In genomic region chr12:104050436-104050835, GRCh38 we compare ENCODE assay signal across 11 cellular contexts. TPM values are rescaled to one million over a fixed set of nuclear protein-coding genes. Genes with fewer than 3 reads are reported as not detected.
DNase-seq lines count a peak whose midpoint lies in the region; ATAC-seq, FAIRE-seq and TF ChIP-seq lines count a peak whose summit lies in the region.
"Had no signal": no experiment of that assay in that cellular context is flagged by ENCODE, and none has a peak within 500 bp of the region (broad histone marks: within the 10 kb centered on the region; RNA-seq: fewer than 3 reads in every experiment).

No MANE protein-coding gene starts in this region.

- TF ChIP-seq EP300 in K562 (IDR thresholded peaks at IDR 0.05; ENCODE audit: low read length) (no peak), stomach (IDR thresholded peaks at IDR 0.05) (no peak)

- no peak for TF ChIP-seq RAD21 in K562 (CRISPR knock-in tag; conservative IDR thresholded peaks at IDR 0.05 in 1 of 2, IDR thresholded peaks at IDR 0.05 in 1 of 2)

- POLR2A ChIA-PET in K562 (lab: Yijun Ruan, JAX) = interaction anchor here (1.0 to 1.1 kb wide), 2 partner anchors 16 to 122 kb away, joined by 3 read pairs; no protein-coding TSS in a partner anchor

- intact Hi-C loops in K562 (cut with micrococcal nuclease) (loop anchor here (10.0 kb wide), 1 partner anchor 304 kb away; no protein-coding TSS in a partner anchor), stomach (cut with DNase I; ENCODE audit: low total_unique reads) (no loop called here)

- no peak for FAIRE-seq in K562 (lab: Jason Lieb, UNC)

- DNase-seq in HAP-1 (ENCODE audit: low spot score in 2 of 2) = no peak
- no peak for DNase-seq in K562 (ENCODE audit: extremely low read depth in 1 of 4, low spot score in 3 of 4)
- DNase-seq in stomach = no peak
- no peak for DNase-seq in cerebellar nuclear complex (lab: John Stamatoyannopoulos, UW)
- DNase-seq in C1 segment of cervical spinal cord (lab: John Stamatoyannopoulos, UW) = no peak
- no peak for DNase-seq in stimulated activated CD4-positive, alpha-beta T cell treated with anti-CD3 and anti-CD28 coated beads, Interleukin-4, amount 100 ng/mL, for 24 hours
- no peak for DNase-seq in GM20000 (ENCODE audit: low spot score)
- DNase-seq: NCI-H2029, T-cell had no signal

- ATAC-seq in K562 = peak; percentile 48; the same call in 2 of the 3 replicates

- no peaks in the 10 kb centered on the region for H3K79me2 ChIP-seq in K562 (ENCODE audit: control insufficient read depth, insufficient read depth, low read length)

- H3K4me2 ChIP-seq in K562 (ENCODE audit: insufficient read depth, low read length) = no peak overlapping the region

- no peaks in the 10 kb centered on the region for H4K20me1 ChIP-seq in K562 (replicated peaks; ENCODE audit: control insufficient read depth, insufficient read depth, low read length)

- TF ChIP-seq POLR2A in K562 (conservative IDR thresholded peaks at IDR 0.05) = no peak
- TF ChIP-seq POLR2A in stomach (IDR thresholded peaks at IDR 0.05) = no peak

- H3K27ac ChIP-seq in K562 (ENCODE audit: extremely low read depth, low read depth, low read length) (no peak overlapping the region), iPS-20b (ENCODE audit: low read length) (no peak overlapping the region), stomach (peak overlapping the region in 4 of 5 donors; percentile 6 to 78 (median 70))
- H3K27ac ChIP-seq: neutrophil had no signal

- H3K36me3 ChIP-seq in HAP-1 (replicated peaks) = no peaks in the 10 kb centered on the region
- H3K36me3 ChIP-seq in K562 (ENCODE audit: control insufficient read depth, insufficient read depth, low read length) = no peaks in the 10 kb centered on the region
- H3K36me3 ChIP-seq in iPS-20b (ENCODE audit: insufficient read depth, low read depth, low read length) = no peaks in the 10 kb centered on the region
- H3K36me3 ChIP-seq in stomach = no peaks in the 10 kb centered on the region
- H3K36me3 ChIP-seq: neutrophil had no signal

- TF ChIP-seq CTCF in K562 (IDR thresholded peaks at IDR 0.05 in 2 of 3, conservative IDR thresholded peaks at IDR 0.05 in 1 of 3; ENCODE audit: insufficient read depth in 2 of 3, low read depth in 1 of 3, low read length in 3 of 3) (no peak), stomach (IDR thresholded peaks at IDR 0.05) (no peak), GM20000 (IDR thresholded peaks at IDR 0.05; ENCODE audit: extremely low read depth, missing control alignments) (no peak)

- H3K4me3 ChIP-seq in HAP-1 (peak overlapping the region; percentile 17; the same call in 1 of the 2 replicates), K562 (no peak overlapping the region), iPS-20b (ENCODE audit: low read length) (peak overlapping the region; percentile 77), stomach (peak overlapping the region; percentile 39 to 49 (median 48))

- H3K9me1 ChIP-seq in K562 (ENCODE audit: control insufficient read depth, insufficient read depth, low read length) = no peaks in the 10 kb centered on the region

- H3K9ac ChIP-seq in K562 (ENCODE audit: insufficient read depth in 1 of 2, low read depth in 2 of 2, low read length in 2 of 2) (no peak overlapping the region), iPS-20b (ENCODE audit: low read depth, low read length) (peak overlapping the region; percentile 73; the same call in 1 of the 2 replicates)

- H3K9me3 ChIP-seq in HAP-1 (no peaks in the 10 kb centered on the region), K562 (replicated peaks; ENCODE audit: control insufficient read depth, insufficient read depth, low read depth, low read length) (no peaks in the 10 kb centered on the region), iPS-20b (ENCODE audit: insufficient read depth, low read depth, low read length) (no peaks in the 10 kb centered on the region), stomach (no peaks in the 10 kb centered on the region)
- H3K9me3 ChIP-seq: neutrophil had no signal

- H3K27me3 ChIP-seq in HAP-1 (ENCODE audit: low read depth) (peaks cover 3% of the 10 kb centered on the region), K562 (ENCODE audit: control insufficient read depth in 2 of 2, insufficient read depth in 2 of 2, low read length in 2 of 2) (peaks cover 20 to 22% of the 10 kb centered on the region in 2 experiments), iPS-20b (ENCODE audit: insufficient read depth, low read length) (peaks cover 30% of the 10 kb centered on the region), stomach (peaks cover 0 to 17% (median 0%) of the 10 kb centered on the region in 3 donors)

- 4% methylated on average over 3 of the region's 3 CpGs for WGBS in K562 (ENCODE audit: insufficient coverage, low coverage, missing lambda C conversion rate)
- 27 to 56% (median 34%) methylated on average over 3 of the region's 3 CpGs for WGBS in stomach, 5 donors

- in situ Hi-C loops in HAP-1 (cut with MboI; ENCODE audit: low sequenced_read_pairs) = no loop called here
- in situ Hi-C loops in K562 (cut with MboI) = no loop called here

- no peak overlapping the region for H2AFZ ChIP-seq in K562 (ENCODE audit: low read depth, low read length)

- CTCF ChIA-PET in K562 (lab: Yijun Ruan, JAX; ENCODE audit: low intra/inter-chr PET ratio) = no interaction called here

- peaks cover 10% of the 10 kb centered on the region for H3K4me1 ChIP-seq in HAP-1
- peaks cover 6% of the 10 kb centered on the region in 2 experiments; a peak in 3 of 5 replicates for H3K4me1 ChIP-seq in K562 (replicated peaks in 1 of 2; ENCODE audit: control insufficient read depth in 2 of 2, insufficient read depth in 2 of 2, low read length in 2 of 2)
- H3K4me1 ChIP-seq in iPS-20b (ENCODE audit: insufficient read depth, low read length) = peaks cover 18% of the 10 kb centered on the region
- H3K4me1 ChIP-seq in stomach = peaks cover 6 to 44% (median 22%) of the 10 kb centered on the region in 4 donors

- BruUV-seq in K562 (replicated peaks; lab: Mats Ljungman, UMichigan) = no TSS peak

TF ChIP-seq in K562, 482 proteins besides CTCF, POLR2A, EP300 and RAD21 (continues in another document):
- TF ChIP-seq MAZ (CRISPR knock-in tag; conservative IDR thresholded peaks at IDR 0.05 in 1 of 2, IDR thresholded peaks at IDR 0.05 in 1 of 2) (no peak), ZNF197 (CRISPR knock-in tag; IDR thresholded peaks at IDR 0.05; ENCODE audit: low read depth) (no peak), ZNF124 (CRISPR knock-in tag; IDR thresholded peaks at IDR 0.05) (no peak), ESRRB (CRISPR knock-in tag; IDR thresholded peaks at IDR 0.05; ENCODE audit: borderline replicate concordance) (no peak), PML (IDR thresholded peaks at IDR 0.05; ENCODE audit: low read length) (no peak), TFAM (CRISPR knock-in tag; conservative IDR thresholded peaks at IDR 0.05) (no peak), HOXB6 (CRISPR knock-in tag; IDR thresholded peaks at IDR 0.05; ENCODE audit: borderline replicate concordance) (no peak), SREBF2 (CRISPR knock-in tag; IDR thresholded peaks at IDR 0.05) (no peak), FOXJ2 (tag; IDR thresholded peaks at IDR 0.05) (no peak), TAL1 (IDR thresholded peaks at IDR 0.05) (no peak), ETV1 (tag; conservative IDR thresholded peaks at IDR 0.05; ENCODE audit: low read depth) (no peak)

RNA-seq across cellular contexts. Expression of gene GLT8D2, which starts 0.4 kb away (rescaled TPM):
- 0.19 TPM in 1 of 2 replicates, not detected in the other for total RNA-seq in K562 (2011; cell fraction: chromatin; rRNA removed; ENCODE audit: low replicate concordance)
- not detected in 2 replicates for total RNA-seq in K562 (2011; cell fraction: nucleolus; rRNA removed)
- total RNA-seq in K562 (2011; cell fraction: nucleoplasm; rRNA removed) = not detected in 2 replicates
- total RNA-seq in K562 (2014; rRNA removed) = 0.18 TPM in 1 of 2 replicates, not detected in the other
- not detected in 2 replicates for total RNA-seq in K562 (2014; rRNA removed; fragmentation: Illumina TruSeq; extraction: Trizol)
- not detected in 2 replicates for total RNA-seq in K562 (2015; rRNA removed; fragmentation: Illumina TruSeq; extraction: Trizol)
- not detected in 2 replicates for total RNA-seq in K562 (2021)
- not detected in 2 replicates for polyA plus RNA-seq in K562 (2011; rRNA removed)
- polyA plus RNA-seq in K562 (2011; cell fraction: cytosol; rRNA removed) = not detected in 2 replicates
- not detected in 2 replicates for polyA plus RNA-seq in K562 (2011; cell fraction: nucleus; rRNA removed)
- polyA plus RNA-seq in K562 (2012) = 0.18 and 0.28 TPM in 2 replicates
- not detected in 2 replicates for polyA plus RNA-seq in K562 (2014; fragmentation: Illumina TruSeq; extraction: Trizol)
- polyA plus RNA-seq in K562 (2014; fragmentation: Nextera tagmentation; extraction: Ambion mirVana) = under 1 TPM; 0.18 to 0.27 TPM
- polyA plus RNA-seq in K562 (2014; rRNA removed) = 0.12 TPM in 1 of 2 replicates, not detected in the other
- not detected in 2 replicates for polyA minus RNA-seq in K562 (2011; rRNA and poly(A)+ RNA removed)
- polyA minus RNA-seq in K562 (2011; cell fraction: cytosol; rRNA and poly(A)+ RNA removed) = not detected in 2 replicates
- not detected in 2 replicates for polyA minus RNA-seq in K562 (2011; cell fraction: nucleus; rRNA and poly(A)+ RNA removed)
- 10 to 100 TPM in 3 of 5 donors, 1 to 10 TPM in 2; 3.0 to 27.5 (median 11.3) TPM for total RNA-seq in stomach
- 1 to 10 TPM; 3.4 to 9.6 (median 5.4) TPM for polyA plus RNA-seq in stomach

RNA-seq across cellular contexts. Expression of gene HCFC2, which starts 13.9 kb away (rescaled TPM):
- 8.2 and 19.6 TPM in 2 replicates for total RNA-seq in K562 (2011; cell fraction: chromatin; rRNA removed; ENCODE audit: low replicate concordance)
- total RNA-seq in K562 (2011; cell fraction: nucleolus; rRNA removed) = 4.3 and 6.1 TPM in 2 replicates
- total RNA-seq in K562 (2011; cell fraction: nucleoplasm; rRNA removed) = 5.7 and 8.1 TPM in 2 replicates
- total RNA-seq in K562 (2014; rRNA removed) (2.8 and 3.8 TPM in 2 replicates), K562 (2014; rRNA removed; fragmentation: Illumina TruSeq; extraction: Trizol) (4.4 and 6.0 TPM in 2 replicates), K562 (2015; rRNA removed; fragmentation: Illumina TruSeq; extraction: Trizol) (5.2 and 6.5 TPM in 2 replicates), K562 (2021) (3.8 and 4.0 TPM in 2 replicates), stomach (10 to 100 TPM in 4 of 5 donors, 1 to 10 TPM in 1; 2.9 to 50.1 (median 21.6) TPM)
- polyA plus RNA-seq in K562 (2011; rRNA removed) (4.0 and 5.8 TPM in 2 replicates), K562 (2014; fragmentation: Illumina TruSeq; extraction: Trizol) (3.1 and 3.8 TPM in 2 replicates), K562 (2014; fragmentation: Nextera tagmentation; extraction: Ambion mirVana) (1 to 10 TPM; 1.2 to 1.6 TPM), K562 (2014; rRNA removed) (2.5 and 5.7 TPM in 2 replicates), stomach (1 to 10 TPM; 4.4 to 7.0 (median 6.2) TPM)
- polyA plus RNA-seq in K562 (2011; cell fraction: cytosol; rRNA removed) = 1.6 and 1.7 TPM in 2 replicates
- 4.7 and 5.7 TPM in 2 replicates for polyA plus RNA-seq in K562 (2011; cell fraction: nucleus; rRNA removed)
- 2.5 and 2.9 TPM in 2 replicates for polyA plus RNA-seq in K562 (2012)
- 8.2 and 8.4 TPM in 2 replicates for polyA minus RNA-seq in K562 (2011; rRNA and poly(A)+ RNA removed)
- 2.1 and 3.3 TPM in 2 replicates for polyA minus RNA-seq in K562 (2011; cell fraction: cytosol; rRNA and poly(A)+ RNA removed)
- 4.7 and 6.9 TPM in 2 replicates for polyA minus RNA-seq in K562 (2011; cell fraction: nucleus; rRNA and poly(A)+ RNA removed)

Comparison
In these comparisons a context has a peak if more than half of its experiments do, and no peak if none do; other contexts are left out.
1. H3K27ac ChIP-seq: peak in stomach (4 of 5); none in K562 (single experiment) and iPS-20b (single experiment).